Comparison of ENCODE assay signal across 17 cellular contexts in the genomic region with DNA sequence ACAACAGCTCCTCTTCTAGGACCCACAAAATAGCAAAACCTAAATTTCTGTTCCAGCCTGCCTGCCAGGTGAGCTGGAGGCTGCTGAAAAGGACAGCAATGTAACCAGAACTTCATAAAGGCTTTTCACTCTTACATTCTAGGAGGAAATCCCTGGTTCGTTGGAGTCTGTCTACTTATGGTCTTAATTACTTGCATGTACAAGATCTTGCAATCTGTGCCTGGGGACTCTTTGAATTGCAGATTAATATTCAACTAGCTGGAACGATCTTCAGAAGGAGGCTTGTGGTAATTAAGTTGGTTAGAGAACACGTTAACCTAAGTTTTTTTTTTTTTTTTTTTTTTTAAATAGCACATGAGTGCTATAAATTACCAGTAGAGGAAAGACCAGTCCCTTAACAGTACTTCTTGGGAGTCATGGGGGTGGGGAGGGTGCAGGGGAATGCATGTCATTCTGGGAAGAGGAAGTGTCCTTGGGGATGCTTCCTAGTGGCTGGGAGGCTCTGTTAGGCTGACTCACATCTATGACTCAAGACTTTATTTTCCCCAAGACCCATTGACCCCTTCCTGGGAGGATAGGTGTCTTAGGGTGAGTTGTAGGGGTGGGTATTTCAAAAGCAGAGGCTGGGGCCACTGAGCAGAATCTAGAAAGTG.
DNase-seq lines count a peak whose midpoint lies in the region; ATAC-seq, FAIRE-seq and TF ChIP-seq lines count a peak whose summit lies in the region.
"Had no signal": no experiment of that assay in that cellular context is flagged by ENCODE, and none has a peak within 500 bp of the region (broad histone marks: within the 10 kb centered on the region; RNA-seq: fewer than 3 reads in every experiment).

No MANE protein-coding gene starts in this region.

- H3K36me3 Mint-ChIP-seq in Caco-2 (ENCODE audit: insufficient read depth, unreplicated experiment) = no peaks in the 10 kb centered on the region
- no peaks in the 10 kb centered on the region for H3K36me3 Mint-ChIP-seq in activated CD4-positive, alpha-beta T cell treated with anti-CD3 and anti-CD28 coated beads for 36 hours (ENCODE audit: low read depth)

- H3K9me3 Mint-ChIP-seq in Caco-2 (ENCODE audit: unreplicated experiment) = no peaks in the 10 kb centered on the region
- H3K9me3 Mint-ChIP-seq in activated CD4-positive, alpha-beta T cell treated with anti-CD3 and anti-CD28 coated beads for 36 hours (ENCODE audit: low read depth) = no peaks in the 10 kb centered on the region
- H3K9me3 Mint-ChIP-seq: activated T-cell treated with anti-CD3 and anti-CD28 coated beads, Interleukin-2, amount 50 U/mL, for 72 hours; nephron had no signal

- peaks cover 0 to 2% of the 10 kb centered on the region in 2 experiments for H4K20me1 ChIP-seq in H1 (replicated peaks in 1 of 2; ENCODE audit: control insufficient read depth in 1 of 2, insufficient read depth in 2 of 2, low read length in 2 of 2)

- DNase-seq in EL = peak; percentile 26
- peak; percentile 53 for DNase-seq in MV-4-11 (lab: John Stamatoyannopoulos, UW)
- DNase-seq in H1 (ENCODE audit: low read depth in 1 of 2, low spot score in 2 of 2) = no peak
- DNase-seq in mucosa of descending colon = peak in 2 of 3 donors; percentile 54 to 71
- DNase-seq in Caco-2 = no peak
- no peak for DNase-seq in erythroblast (lab: John Stamatoyannopoulos, UW)
- DNase-seq in activated CD4-positive, alpha-beta T cell treated with anti-CD3 and anti-CD28 coated beads for 36 hours = no peak
- no peak for DNase-seq in DMS153 (lab: John Stamatoyannopoulos, UW)
- DNase-seq: activated T-cell treated with anti-CD3 and anti-CD28 coated beads, Interleukin-2, amount 50 U/mL, for 72 hours; cortex of kidney; left cardiac atrium; NCI-H2029; right cardiac atrium; stimulated activated naive CD4-positive, alpha-beta T cell treated with Interleukin-2 at 50 U/mL for 16 hours; SW 1271 had no signal

- FAIRE-seq in H1 (lab: Jason Lieb, UNC) = no peak

- H2BK120ac ChIP-seq in H1 (replicated peaks; ENCODE audit: low read depth, low read length) = no peak overlapping the region

- no peak for TF ChIP-seq POLR2A in H1 (IDR thresholded peaks at IDR 0.05; ENCODE audit: control extremely low read depth in 1 of 2, low read depth in 2 of 2, low read length in 2 of 2)
- TF ChIP-seq POLR2A in erythroblast (IDR thresholded peaks at IDR 0.05; ENCODE audit: low read length) = no peak

- no TSS peak for BruUV-seq in Caco-2 (replicated peaks; lab: Mats Ljungman, UMichigan)

- no peaks in the 10 kb centered on the region for H3K4me1 Mint-ChIP-seq in Caco-2 (ENCODE audit: low read depth, unreplicated experiment)
- H3K4me1 Mint-ChIP-seq in activated CD4-positive, alpha-beta T cell treated with anti-CD3 and anti-CD28 coated beads for 36 hours = no peaks in the 10 kb centered on the region
- H3K4me1 Mint-ChIP-seq: nephron had no signal

- H3K9me3 ChIP-seq in H1 (ENCODE audit: insufficient read depth in 2 of 2, low read depth in 1 of 2, low read length in 1 of 2) (no peaks in the 10 kb centered on the region), mucosa of descending colon (no peaks in the 10 kb centered on the region), Caco-2 (no peaks in the 10 kb centered on the region)

- H3K9ac ChIP-seq in H1 (replicated peaks in 1 of 4; ENCODE audit: extremely low read depth in 1 of 4, low read depth in 3 of 4, low read length in 3 of 4) = no peak overlapping the region

- H3K79me1 ChIP-seq in H1 (ENCODE audit: low read depth, low read length) = no peaks in the 10 kb centered on the region

- H3K14ac ChIP-seq in H1 (ENCODE audit: insufficient read length) = no peak overlapping the region

- H3K27me3 ChIP-seq in H1 (replicated peaks in 1 of 4; ENCODE audit: control insufficient read depth in 3 of 4, extremely low read depth in 1 of 4, insufficient read depth in 3 of 4, low read length in 3 of 4) (no peaks in the 10 kb centered on the region), Caco-2 (replicated peaks; ENCODE audit: control insufficient read depth, insufficient read depth, low read length) (no peaks in the 10 kb centered on the region)

- no peak overlapping the region for H3K4me3 ChIP-seq in H1 (ENCODE audit: extremely low read depth in 1 of 4, insufficient read depth in 2 of 4, low read depth in 3 of 4, low read length in 4 of 4)
- H3K4me3 ChIP-seq in mucosa of descending colon = no peak overlapping the region
- H3K4me3 ChIP-seq in Caco-2 (ENCODE audit: low read depth, low read length) = no peak overlapping the region

- H2BK15ac ChIP-seq in H1 (ENCODE audit: low read length) = no peak overlapping the region

- 94% methylated on average over 3 of the region's 3 CpGs; no CpG with 5 or more reads in 1 of the 2 experiments for WGBS in H1 (ENCODE audit: extremely low coverage in 1 of 2, insufficient coverage in 1 of 2, insufficient read length in 1 of 2, insufficient replicate concordance in 2 of 2, low coverage in 1 of 2, low lambda C conversion rate in 2 of 2, missing lambda C conversion rate in 1 of 2), 2 experiments

- H4K8ac ChIP-seq in H1 (ENCODE audit: extremely low read depth, insufficient read depth, low read length) = no peak overlapping the region

- no peak overlapping the region for H2AK5ac ChIP-seq in H1 (ENCODE audit: low read depth, low read length)

- H2BK5ac ChIP-seq in H1 (ENCODE audit: low read depth, low read length) = no peak overlapping the region

- H3K27me3 Mint-ChIP-seq in Caco-2 (ENCODE audit: insufficient read depth, unreplicated experiment) = peaks cover 7% of the 10 kb centered on the region
- peaks cover 9% of the 10 kb centered on the region for H3K27me3 Mint-ChIP-seq in activated CD4-positive, alpha-beta T cell treated with anti-CD3 and anti-CD28 coated beads for 36 hours

- H3K4me3 Mint-ChIP-seq in Caco-2 (ENCODE audit: unreplicated experiment) = no peak overlapping the region
- H3K4me3 Mint-ChIP-seq in activated CD4-positive, alpha-beta T cell treated with anti-CD3 and anti-CD28 coated beads for 36 hours = no peak overlapping the region
- H3K4me3 Mint-ChIP-seq: activated T-cell treated with anti-CD3 and anti-CD28 coated beads, Interleukin-2, amount 50 U/mL, for 72 hours; nephron had no signal

- CTCF ChIA-PET in H1 (lab: Charles Lee; ENCODE audit: partially characterized antibody) = interaction anchor here (0.6 to 1.5 kb wide), 9 partner anchors 18 to 684 kb away, joined by 3 to 4 read pairs (median 3); no protein-coding TSS in a partner anchor
- CTCF ChIA-PET in Caco-2 (lab: Charles Lee) = no interaction called here
- CTCF ChIA-PET in activated CD4-positive, alpha-beta T cell treated with anti-CD3 and anti-CD28 coated beads for 36 hours (lab: Charles Lee) = interaction anchor here (0.7 kb wide), 1 partner anchor 511 kb away, joined by 3 read pairs; no protein-coding TSS in a partner anchor

- no peak overlapping the region for H3K23ac ChIP-seq in H1 (ENCODE audit: insufficient read length)

- no peak for TF ChIP-seq CTCF in H1 (IDR thresholded peaks at IDR 0.05; ENCODE audit: control extremely low read depth in 1 of 3, insufficient read depth in 1 of 3, low read depth in 1 of 3, low read length in 3 of 3)
- TF ChIP-seq CTCF in mucosa of descending colon (IDR thresholded peaks at IDR 0.05) = no peak
- TF ChIP-seq CTCF in Caco-2 (IDR thresholded peaks at IDR 0.05; ENCODE audit: insufficient read depth in 1 of 2, low read depth in 1 of 2, low read length in 1 of 2, severe bottlenecking in 1 of 2, unreplicated experiment in 1 of 2) = no peak

- no peak overlapping the region for H3K4ac ChIP-seq in H1 (replicated peaks; ENCODE audit: insufficient read length, low read depth, low read length)

- H2BK12ac ChIP-seq in H1 (ENCODE audit: low read depth, low read length) = no peak overlapping the region

- POLR2A ChIA-PET in H1 (lab: Charles Lee; ENCODE audit: partially characterized antibody) = no interaction called here
- POLR2A ChIA-PET in Caco-2 (lab: Charles Lee) = no interaction called here
- POLR2A ChIA-PET in activated CD4-positive, alpha-beta T cell treated with anti-CD3 and anti-CD28 coated beads for 36 hours (lab: Charles Lee) = no interaction called here

- H3K79me2 ChIP-seq in H1 (ENCODE audit: control insufficient read depth in 1 of 2, insufficient read depth in 2 of 2, low read length in 2 of 2) = no peaks in the 10 kb centered on the region

- no peak overlapping the region for H3K4me2 ChIP-seq in H1 (ENCODE audit: insufficient read depth in 1 of 2, low read depth in 2 of 2, low read length in 2 of 2)

- H3K56ac ChIP-seq in H1 (replicated peaks; ENCODE audit: insufficient read length, low read depth, low read length) = no peak overlapping the region

- no peaks in the 10 kb centered on the region for H3K23me2 ChIP-seq in H1 (ENCODE audit: low read depth, low read length)

- H4K5ac ChIP-seq in H1 (ENCODE audit: insufficient read length, low read depth, low read length) = no peak overlapping the region

- no peak for TF ChIP-seq RAD21 in H1 (IDR thresholded peaks at IDR 0.05 in 1 of 2, conservative IDR thresholded peaks at IDR 0.05 in 1 of 2; ENCODE audit: low read depth in 2 of 2, low read length in 2 of 2)

- H3K27ac Mint-ChIP-seq in Caco-2 (ENCODE audit: unreplicated experiment) = no peak overlapping the region
- H3K27ac Mint-ChIP-seq in activated CD4-positive, alpha-beta T cell treated with anti-CD3 and anti-CD28 coated beads for 36 hours = no peak overlapping the region
- H3K27ac Mint-ChIP-seq: activated T-cell treated with anti-CD3 and anti-CD28 coated beads, Interleukin-2, amount 50 U/mL, for 72 hours; nephron had no signal

- H3K4me1 ChIP-seq in H1 (replicated peaks in 1 of 4; ENCODE audit: control insufficient read depth in 3 of 4, insufficient read depth in 4 of 4, low read length in 3 of 4) = no peaks in the 10 kb centered on the region
- no peaks in the 10 kb centered on the region for H3K4me1 ChIP-seq in mucosa of descending colon (ENCODE audit: low read depth)
- no peaks in the 10 kb centered on the region for H3K4me1 ChIP-seq in Caco-2

- H4K91ac ChIP-seq in H1 (replicated peaks; ENCODE audit: insufficient read length, low read length) = no peak overlapping the region

- H3K27ac ChIP-seq in H1 (ENCODE audit: low read depth, low read length) = no peak overlapping the region
- H3K27ac ChIP-seq: C4-2B had no signal

- no peak overlapping the region for H2AFZ ChIP-seq in H1 (ENCODE audit: low read length)

- ATAC-seq in mucosa of descending colon = peak; percentile 97
- ATAC-seq in activated CD4-positive, alpha-beta T cell treated with anti-CD3 and anti-CD28 coated beads for 36 hours = no peak
- ATAC-seq: activated T-cell treated with anti-CD3 and anti-CD28 coated beads, Interleukin-2, amount 50 U/mL, for 72 hours; left cardiac atrium; right cardiac atrium had no signal

- H2BK20ac ChIP-seq in H1 (ENCODE audit: low read length) = 0 out of 2 replicates have a peak overlapping the region, but pooled peaks have one; percentile 13

- TF ChIP-seq EP300 in H1 (IDR thresholded peaks at IDR 0.05; ENCODE audit: borderline replicate concordance in 1 of 2, low read depth in 2 of 2, low read length in 2 of 2) = no peak

- H3K18ac ChIP-seq in H1 (ENCODE audit: extremely low read depth, low read length) = no peak overlapping the region

- no peaks in the 10 kb centered on the region for H3K36me3 ChIP-seq in H1 (ENCODE audit: control insufficient read depth in 2 of 4, insufficient read depth in 4 of 4, low read length in 3 of 4)
- H3K36me3 ChIP-seq in mucosa of descending colon (ENCODE audit: low read depth) = no peaks in the 10 kb centered on the region
- no peaks in the 10 kb centered on the region for H3K36me3 ChIP-seq in Caco-2 (ENCODE audit: control insufficient read depth, insufficient read depth, low read length)

- intact Hi-C loops in mucosa of descending colon (cut with DNase I, micrococcal nuclease) (no loop called here), Caco-2 (cut with micrococcal nuclease; ENCODE audit: unreplicated experiment) (no loop called here)
- intact Hi-C loops in activated CD4-positive, alpha-beta T cell treated with anti-CD3 and anti-CD28 coated beads for 36 hours (cut with DNase I, micrococcal nuclease) = loop anchor here in 1 of 2 experiments (5.0 kb wide), 1 partner anchor 183 kb away; no protein-coding TSS in a partner anchor

Comparison
In these comparisons a context has a peak if more than half of its experiments do, and no peak if none do; other contexts are left out.
1. DNase-seq: peak in EL (single experiment), MV-4-11 (single experiment) and mucosa of descending colon (2 of 3); none in H1 (0 of 2), Caco-2 (0 of 2), erythroblast (0 of 2), activated CD4-positive, alpha-beta T cell treated with anti-CD3 and anti-CD28 coated beads for 36 hours (single experiment) and DMS153 (single experiment).